Comparison of ENCODE assay signal across 15 cellular contexts in genomic region chr19:17118957-17119356, GRCh38. TPM values are rescaled to one million over a fixed set of nuclear protein-coding genes. Genes with fewer than 3 reads are reported as not detected.
A peak's percentile ranks its signal among the peaks of the same experiment; 100 is the strongest.
DNase-seq lines count a peak whose midpoint lies in the region; ATAC-seq and TF ChIP-seq lines count a peak whose summit lies in the region.
"Had no signal": no experiment of that assay in that cellular context is flagged by ENCODE, and none has a peak within 500 bp of the region (broad histone marks: within the 10 kb centered on the region; RNA-seq: fewer than 3 reads in every experiment).

No MANE protein-coding gene starts in this region.

- H4K8ac ChIP-seq in neuronal stem cell (ENCODE audit: low read depth, low read length): no peak overlapping the region

- H3K36me3 Mint-ChIP-seq in activated naive CD8-positive, alpha-beta T cell: peaks cover 2% of the 10 kb centered on the region
- peaks cover 26% of the 10 kb centered on the region for H3K36me3 Mint-ChIP-seq in activated naive CD8-positive, alpha-beta T cell treated with anti-CD3 and anti-CD28 coated beads, Interleukin-2, amount 50 U/mL, for 24 hours (ENCODE audit: low read depth)
- H3K36me3 Mint-ChIP-seq in T-cell: peaks cover 34% of the 10 kb centered on the region
- peaks cover 32 to 40% of the 10 kb centered on the region in 2 donors for H3K36me3 Mint-ChIP-seq in CD4-positive, alpha-beta memory T cell

- no peak overlapping the region for H2BK120ac ChIP-seq in neuronal stem cell (ENCODE audit: low read depth, low read length)

- TF ChIP-seq CTCF in dorsolateral prefrontal cortex (IDR thresholded peaks at IDR 0.05 in 54 of 56, conservative IDR thresholded peaks at IDR 0.05 in 2 of 56; ENCODE audit: low read depth in 1 of 56, partially characterized antibody in 56 of 56): no peak

- H2AK5ac ChIP-seq in neuronal stem cell (ENCODE audit: low read depth, low read length): no peak overlapping the region

- peak overlapping the region; percentile 32 for H3K23ac ChIP-seq in neuronal stem cell (ENCODE audit: low read depth, low read length, poor library complexity)

- H3K27me3 ChIP-seq in neuronal stem cell (ENCODE audit: control insufficient read depth in 3 of 3, insufficient read depth in 3 of 3, low read depth in 1 of 3, low read length in 3 of 3) (no peaks in the 10 kb centered on the region), dorsolateral prefrontal cortex (no peaks in the 10 kb centered on the region)
- no peaks in the 10 kb centered on the region for H3K27me3 ChIP-seq in CD4-positive, alpha-beta memory T cell (ENCODE audit: insufficient read depth, low read length)

- WGBS in neuronal stem cell (ENCODE audit: extremely low coverage in 2 of 2, insufficient read length in 2 of 2, insufficient replicate concordance in 1 of 2), 2 donors: no CpG with 5 or more reads among the region's 5 CpGs

- no peak overlapping the region for H3K18ac ChIP-seq in neuronal stem cell (ENCODE audit: low read length)

- intact Hi-C loops in CD4-positive, alpha-beta memory T cell (cut with micrococcal nuclease): no loop called here
- intact Hi-C loops in dorsolateral prefrontal cortex (cut with DNase I): no loop called here

- H3K4me1 ChIP-seq in neuronal stem cell (ENCODE audit: control insufficient read depth in 2 of 2, insufficient read depth in 1 of 2, low read depth in 1 of 2, low read length in 2 of 2): peaks cover 0 to 6% of the 10 kb centered on the region in 2 donors
- peaks cover 9% of the 10 kb centered on the region for H3K4me1 ChIP-seq in CD4-positive, alpha-beta memory T cell (ENCODE audit: insufficient read depth, low read length)

- H3K27ac Mint-ChIP-seq in activated naive CD8-positive, alpha-beta T cell: peak overlapping the region; percentile 22
- H3K27ac Mint-ChIP-seq in activated naive CD8-positive, alpha-beta T cell treated with anti-CD3 and anti-CD28 coated beads, Interleukin-2, amount 50 U/mL, for 24 hours: no peak overlapping the region
- H3K27ac Mint-ChIP-seq in T-cell: peak overlapping the region; percentile 43 to 55
- H3K27ac Mint-ChIP-seq in CD4-positive, alpha-beta memory T cell: peak overlapping the region in 3 of 7 donors; percentile 10 to 76 (median 46)

- H3K4me2 ChIP-seq in neuronal stem cell (ENCODE audit: insufficient read depth, low read length, poor library complexity, severe bottlenecking): no peak overlapping the region
- H3K4me2 ChIP-seq: KMS-11 had no signal

- peaks cover 17% of the 10 kb centered on the region for H3K4me1 Mint-ChIP-seq in activated naive CD8-positive, alpha-beta T cell (ENCODE audit: low read depth)
- peaks cover 9% of the 10 kb centered on the region for H3K4me1 Mint-ChIP-seq in activated naive CD8-positive, alpha-beta T cell treated with anti-CD3 and anti-CD28 coated beads, Interleukin-2, amount 50 U/mL, for 24 hours
- peaks cover 18 to 31% (median 23%) of the 10 kb centered on the region in 3 donors for H3K4me1 Mint-ChIP-seq in T-cell
- H3K4me1 Mint-ChIP-seq in CD4-positive, alpha-beta memory T cell: peaks cover 7 to 25% (median 13%) of the 10 kb centered on the region in 4 donors

- CTCF ChIA-PET in T-cell (lab: Charles Lee): interaction anchor here in 1 of 2 donors (0.6 kb wide), 1 partner anchor 31 kb away, joined by 5 read pairs; no protein-coding TSS in a partner anchor
- CTCF ChIA-PET in CD4-positive, alpha-beta memory T cell (lab: Charles Lee; ENCODE audit: partially characterized antibody): no interaction called here

- no peak overlapping the region for H2AFZ ChIP-seq in neuronal stem cell (ENCODE audit: low read length)

- no peaks in the 10 kb centered on the region for H3K9me3 Mint-ChIP-seq in activated naive CD8-positive, alpha-beta T cell (ENCODE audit: low read depth)
- H3K9me3 Mint-ChIP-seq in activated naive CD8-positive, alpha-beta T cell treated with anti-CD3 and anti-CD28 coated beads, Interleukin-2, amount 50 U/mL, for 24 hours: no peaks in the 10 kb centered on the region
- no peaks in the 10 kb centered on the region for H3K9me3 Mint-ChIP-seq in T-cell
- peaks cover 0 to 2% (median 0%) of the 10 kb centered on the region in 8 donors for H3K9me3 Mint-ChIP-seq in CD4-positive, alpha-beta memory T cell

- H2BK15ac ChIP-seq in neuronal stem cell (ENCODE audit: low read length): no peak overlapping the region

- no peak overlapping the region for H2BK5ac ChIP-seq in neuronal stem cell (ENCODE audit: low read length)

- peaks cover 0 to 52% of the 10 kb centered on the region in 2 donors for H3K36me3 ChIP-seq in neuronal stem cell (replicated peaks in 1 of 2; ENCODE audit: control insufficient read depth in 2 of 2, insufficient read depth in 2 of 2, low read length in 2 of 2)
- no peaks in the 10 kb centered on the region for H3K36me3 ChIP-seq in CD4-positive, alpha-beta memory T cell (ENCODE audit: insufficient read depth, low read length)

- H2BK12ac ChIP-seq in neuronal stem cell (ENCODE audit: low read length): no peak overlapping the region

- POLR2A ChIA-PET in T-cell (lab: Charles Lee): no interaction called here
- POLR2A ChIA-PET in CD4-positive, alpha-beta memory T cell (lab: Charles Lee; ENCODE audit: partially characterized antibody): interaction anchor here (0.9 kb wide), 1 partner anchor 11 kb away, joined by 3 read pairs; no protein-coding TSS in a partner anchor

- no peak for ATAC-seq in activated naive CD8-positive, alpha-beta T cell treated with anti-CD3 and anti-CD28 coated beads, Interleukin-2, amount 50 U/mL, for 24 hours
- ATAC-seq in T-cell (replicated peaks in 1 of 4) (no peak), GM21825 (IDR thresholded peaks at IDR 0.05; ENCODE audit: unreplicated experiment) (no peak), HG03432 (IDR thresholded peaks at IDR 0.05; ENCODE audit: unreplicated experiment) (no peak)
- ATAC-seq: HCT116, PC-3 had no signal

- no peak for DNase-seq in activated naive CD8-positive, alpha-beta T cell treated with anti-CD3 and anti-CD28 coated beads, Interleukin-2, amount 50 U/mL, for 24 hours
- DNase-seq in T-cell: no peak
- no peak for DNase-seq in neuronal stem cell (ENCODE audit: low spot score)
- no peak for DNase-seq in CD4-positive, alpha-beta memory T cell
- DNase-seq in dorsolateral prefrontal cortex: no peak
- DNase-seq: 8988T, NCI-H1092, NCI-H1694, NCI-H446, PC-3 had no signal

- no peak overlapping the region for H3K27ac ChIP-seq in neuronal stem cell (replicated peaks; ENCODE audit: low read length)
- H3K27ac ChIP-seq in CD4-positive, alpha-beta memory T cell (ENCODE audit: low read depth, low read length): no peak overlapping the region
- no peak overlapping the region for H3K27ac ChIP-seq in dorsolateral prefrontal cortex
- H3K27ac ChIP-seq: KMS-11 had no signal

- H3K4me3 Mint-ChIP-seq in activated naive CD8-positive, alpha-beta T cell: no peak overlapping the region
- H3K4me3 Mint-ChIP-seq in activated naive CD8-positive, alpha-beta T cell treated with anti-CD3 and anti-CD28 coated beads, Interleukin-2, amount 50 U/mL, for 24 hours: no peak overlapping the region
- H3K4me3 Mint-ChIP-seq in T-cell: no peak overlapping the region
- H3K4me3 Mint-ChIP-seq in CD4-positive, alpha-beta memory T cell: no peak overlapping the region

- H3K4me3 ChIP-seq in neuronal stem cell (ENCODE audit: low read length in 2 of 2) (no peak overlapping the region), dorsolateral prefrontal cortex (no peak overlapping the region)
- H3K4me3 ChIP-seq in CD4-positive, alpha-beta memory T cell (ENCODE audit: low read length in 2 of 2): no peak overlapping the region

- no peaks in the 10 kb centered on the region for H3K79me1 ChIP-seq in neuronal stem cell (ENCODE audit: low read depth, low read length)

- no peak overlapping the region for H3K4ac ChIP-seq in neuronal stem cell (ENCODE audit: low read length)

- H4K91ac ChIP-seq in neuronal stem cell (ENCODE audit: low read depth, low read length, poor library complexity): no peak overlapping the region

- H3K9ac ChIP-seq in neuronal stem cell (ENCODE audit: low read depth, low read length, poor library complexity): peak overlapping the region; percentile 27
- H3K9ac ChIP-seq: KMS-11 had no signal

- no peak overlapping the region for H3K14ac ChIP-seq in neuronal stem cell (ENCODE audit: low read length)

- H3K9me3 ChIP-seq in neuronal stem cell (replicated peaks in 1 of 2; ENCODE audit: control insufficient read depth in 2 of 2, insufficient read depth in 1 of 2, low read depth in 1 of 2, low read length in 2 of 2): no peaks in the 10 kb centered on the region
- H3K9me3 ChIP-seq in CD4-positive, alpha-beta memory T cell (ENCODE audit: control insufficient read depth in 1 of 2, low read length in 2 of 2): no peaks in the 10 kb centered on the region

- no peaks in the 10 kb centered on the region for H3K27me3 Mint-ChIP-seq in activated naive CD8-positive, alpha-beta T cell
- H3K27me3 Mint-ChIP-seq in activated naive CD8-positive, alpha-beta T cell treated with anti-CD3 and anti-CD28 coated beads, Interleukin-2, amount 50 U/mL, for 24 hours: no peaks in the 10 kb centered on the region
- no peaks in the 10 kb centered on the region for H3K27me3 Mint-ChIP-seq in T-cell
- no peaks in the 10 kb centered on the region for H3K27me3 Mint-ChIP-seq in CD4-positive, alpha-beta memory T cell

RNA-seq across cellular contexts. Expression of gene MYO9B, which starts 43.4 kb away (rescaled TPM):
- total RNA-seq in T-cell (100 to 1,000 TPM; 185 to 220 (median 202) TPM), dorsolateral prefrontal cortex (100 to 1,000 TPM in 63 of 120 experiments, 10 to 100 TPM in 57; 49.9 to 250 (median 101) TPM)
- 22.7 TPM for polyA plus RNA-seq in neuronal stem cell (2013, experiment 1 of 2)
- polyA plus RNA-seq in neuronal stem cell (2013, experiment 2 of 2): 23.8 TPM
- total RNA-seq in CD4-positive, alpha-beta memory T cell: 100 to 1,000 TPM; 176 to 181 TPM
- 10 to 100 TPM in 1 of 2 donors, 1 to 10 TPM in 1; 1.3 to 25.8 TPM for polyA plus RNA-seq in CD4-positive, alpha-beta memory T cell

RNA-seq across cellular contexts. Expression of gene HAUS8, which starts 43.7 kb away (rescaled TPM):
- 10 to 100 TPM; 16.6 to 20.4 (median 19.3) TPM for total RNA-seq in T-cell
- 26.5 TPM for polyA plus RNA-seq in neuronal stem cell (2013, experiment 1 of 2)
- 27.2 TPM for polyA plus RNA-seq in neuronal stem cell (2013, experiment 2 of 2)
- 10 to 100 TPM; 20.0 to 20.9 TPM for total RNA-seq in CD4-positive, alpha-beta memory T cell
- 10 to 100 TPM in 1 of 2 donors, 1 to 10 TPM in 1; 5.7 to 11.2 TPM for polyA plus RNA-seq in CD4-positive, alpha-beta memory T cell
- total RNA-seq in dorsolateral prefrontal cortex: 1 to 10 TPM; 1.9 to 8.7 (median 4.2) TPM
